Comparison of ENCODE assay signal across 24 cellular contexts in the genomic region with DNA sequence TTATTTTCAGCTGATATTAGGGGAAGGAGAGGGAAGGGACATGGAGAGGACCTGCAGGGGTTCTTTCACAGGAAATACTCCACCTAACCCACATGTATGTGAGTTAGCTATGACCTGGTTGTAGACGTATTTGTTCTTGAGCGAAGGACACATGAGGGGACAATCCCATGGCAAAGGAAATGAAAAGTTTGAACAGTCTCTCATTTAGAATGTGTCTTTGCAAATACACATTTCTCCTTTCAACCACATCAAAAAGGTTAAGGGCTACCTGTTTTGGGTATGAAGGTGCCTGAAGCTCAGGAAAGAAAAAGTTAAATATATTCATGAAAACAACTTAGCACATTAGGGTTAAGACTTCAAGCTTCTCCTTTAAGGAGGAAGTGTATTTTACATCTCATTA. TPM values are rescaled to one million over a fixed set of nuclear protein-coding genes. Genes with fewer than 3 reads are reported as not detected.
DNase-seq lines count a peak whose midpoint lies in the region; ATAC-seq, FAIRE-seq and TF ChIP-seq lines count a peak whose summit lies in the region.
"Had no signal": no experiment of that assay in that cellular context is flagged by ENCODE, and none has a peak within 500 bp of the region (broad histone marks: within the 10 kb centered on the region; RNA-seq: fewer than 3 reads in every experiment).

No MANE protein-coding gene starts in this region.

- H3K4me1 ChIP-seq in ACC112 (ENCODE audit: control insufficient read depth, insufficient read depth, low read length, unreplicated experiment) (peaks cover 24% of the 10 kb centered on the region), GM12878 (ENCODE audit: control insufficient read depth, insufficient read depth, low read length) (no peaks in the 10 kb centered on the region), OCI-LY7 (ENCODE audit: insufficient read depth, low read length, poor library complexity, severe bottlenecking) (no peaks in the 10 kb centered on the region)
- H3K4me1 ChIP-seq in naive thymus-derived CD4-positive, alpha-beta T cell (ENCODE audit: control insufficient read depth in 2 of 2, insufficient read depth in 2 of 2, low read length in 2 of 2) = no peaks in the 10 kb centered on the region
- H3K4me1 ChIP-seq: left ventricle myocardium inferior, SJCRH30 had no signal

- SMC1A ChIA-PET in GM12878 (lab: Charles Lee; ENCODE audit: uncharacterized antibody, unreplicated experiment) = interaction anchor here (1.4 kb wide), 1 partner anchor 11 kb away, joined by 3 read pairs; no protein-coding TSS in a partner anchor

- no peak for DNase-seq in GM12878 (ENCODE audit: low read depth, low spot score)
- DNase-seq in naive thymus-derived CD4-positive, alpha-beta T cell = no peak
- DNase-seq in germinal center (ENCODE audit: low spot score) = no peak
- no peak for DNase-seq in OCI-LY7 (ENCODE audit: low spot score)
- DNase-seq in stimulated activated effector memory CD8-positive, alpha-beta T cell treated with anti-CD3 and anti-CD28 coated beads, Interleukin-12 subunit alpha, Interleukin-12 subunit beta, amount 100 ng/mL, for 72 hours (ENCODE audit: low spot score in 2 of 2) = no peak
- DNase-seq: activated CD4-positive, CD25-positive, alpha-beta regulatory T cell treated with anti-CD3 and anti-CD28 coated beads, Interleukin-2, amount 50 U/mL, for 72 hours; activated CD8-positive, alpha-beta T cell treated with anti-CD3 and anti-CD28 coated beads, Interleukin-2, amount 10 ng/mL, durations not matched to agents 7 days and 5 days; activated effector memory CD4-positive, alpha-beta T cell treated with Interleukin-2 at 50 U/mL for 16 hours; activated naive CD8-positive, alpha-beta T cell treated with anti-CD3 and anti-CD28 coated beads for 36 hours; activated T-cell treated with anti-CD3 and anti-CD28 coated beads for 4 hours; heart right ventricle; left ventricle myocardium inferior; MM.1S; NCI-H1436; NCI-H82; SJCRH30; T-helper 1 cell had no signal

- H3K27me3 ChIP-seq in ACC112 (ENCODE audit: insufficient read depth, low read length) = no peaks in the 10 kb centered on the region
- no peaks in the 10 kb centered on the region; a peak in 1 of 4 replicates for H3K27me3 ChIP-seq in GM12878 (replicated peaks in 1 of 2; ENCODE audit: control insufficient read depth in 2 of 2, insufficient read depth in 2 of 2, low read length in 1 of 2)
- peaks cover 0 to 2% of the 10 kb centered on the region in 2 donors for H3K27me3 ChIP-seq in naive thymus-derived CD4-positive, alpha-beta T cell (ENCODE audit: control insufficient read depth in 2 of 2, insufficient read depth in 2 of 2, low read length in 2 of 2)
- H3K27me3 ChIP-seq: heart right ventricle, SJCRH30 had no signal

- H3K4me3 ChIP-seq in ACC112 (ENCODE audit: low read depth, low read length) (no peak overlapping the region; the same call in 1 of the 2 replicates), GM12878 (no peak overlapping the region), OCI-LY7 (ENCODE audit: low read depth, low read length, poor library complexity, severe bottlenecking) (no peak overlapping the region)
- H3K4me3 ChIP-seq in naive thymus-derived CD4-positive, alpha-beta T cell (ENCODE audit: low read length) = no peak overlapping the region
- H3K4me3 ChIP-seq: heart right ventricle, K562, left ventricle myocardium inferior, SJCRH30 had no signal

- H3K4me2 ChIP-seq in GM12878 (ENCODE audit: control insufficient read depth, insufficient read depth) = no peak overlapping the region
- no peak overlapping the region for H3K4me2 ChIP-seq in OCI-LY7 (ENCODE audit: low read length)

- no peak for FAIRE-seq in GM12878 (lab: Jason Lieb, UNC)
- FAIRE-seq: endothelial cell of umbilical vein, K562 had no signal

- CTCF ChIA-PET in GM12878 (lab: Yijun Ruan, JAX) (interaction anchor here (1.0 kb wide), 1 partner anchor 78 kb away, joined by 4 read pairs; no protein-coding TSS in a partner anchor), OCI-LY7 (lab: Charles Lee; ENCODE audit: unreplicated experiment) (interaction anchor here (0.9 kb wide), 1 partner anchor 15 kb away, joined by 3 read pairs; no protein-coding TSS in a partner anchor)
- CTCF ChIA-PET in naive thymus-derived CD4-positive, alpha-beta T cell (lab: Charles Lee) = no interaction called here

- H2AFZ ChIP-seq in ACC112 (ENCODE audit: low read length, unreplicated experiment) (no peak overlapping the region), GM12878 (ENCODE audit: control insufficient read depth, low read depth, low read length) (no peak overlapping the region), OCI-LY7 (ENCODE audit: low read length) (no peak overlapping the region)

- POLR2A ChIA-PET in GM12878 (lab: Charles Lee) = no interaction called here
- POLR2A ChIA-PET in naive thymus-derived CD4-positive, alpha-beta T cell (lab: Charles Lee) = no interaction called here
- POLR2A ChIA-PET in OCI-LY7 (lab: Charles Lee) = interaction anchor here (1.3 to 1.5 kb wide), 2 partner anchors 11 to 13 kb away, joined by 4 to 6 read pairs; no protein-coding TSS in a partner anchor

- no peak for TF ChIP-seq POLR2A in GM12878 (IDR thresholded peaks at IDR 0.05; ENCODE audit: low read depth, low read length)

- H3K9me3 ChIP-seq in GM12878 (replicated peaks; ENCODE audit: control insufficient read depth, insufficient read depth, low read length) = no peaks in the 10 kb centered on the region
- no peaks in the 10 kb centered on the region for H3K9me3 ChIP-seq in naive thymus-derived CD4-positive, alpha-beta T cell (ENCODE audit: control insufficient read depth in 2 of 3, low read length in 3 of 3)
- H3K9me3 ChIP-seq in OCI-LY7 (ENCODE audit: low read length) = no peaks in the 10 kb centered on the region
- H3K9me3 ChIP-seq: heart right ventricle, left ventricle myocardium inferior, SJCRH30 had no signal

- H3K9me2 ChIP-seq in OCI-LY7 (ENCODE audit: insufficient read depth, low read length) = no peaks in the 10 kb centered on the region

- H4K20me1 ChIP-seq in GM12878 (ENCODE audit: control insufficient read depth, insufficient read depth) (no peaks in the 10 kb centered on the region), OCI-LY7 (ENCODE audit: insufficient read depth, low read length) (no peaks in the 10 kb centered on the region)

- RAD21 ChIA-PET in GM12878 (lab: Charles Lee; ENCODE audit: unreplicated experiment) = no interaction called here

- intact Hi-C loops in GM12878 (cut with micrococcal nuclease; ENCODE audit: unreplicated experiment) = no loop called here
- intact Hi-C loops in naive thymus-derived CD4-positive, alpha-beta T cell (cut with micrococcal nuclease) = no loop called here
- intact Hi-C loops in OCI-LY7 (cut with micrococcal nuclease; ENCODE audit: unreplicated experiment) = no loop called here

- TF ChIP-seq CTCF in GM12878 (IDR thresholded peaks at IDR 0.05 in 2 of 3, conservative IDR thresholded peaks at IDR 0.05 in 1 of 3; ENCODE audit: control insufficient read depth in 2 of 3, extremely low read depth in 1 of 3, insufficient read depth in 1 of 3, low read depth in 3 of 3, low read length in 3 of 3) = no peak
- TF ChIP-seq CTCF in OCI-LY7 (conservative IDR thresholded peaks at IDR 0.05; ENCODE audit: low read length) = no peak

- no peak for TF ChIP-seq EP300 in GM12878 (IDR thresholded peaks at IDR 0.05; ENCODE audit: borderline replicate concordance in 1 of 2, control insufficient read depth in 1 of 2, low read depth in 2 of 2, low read length in 2 of 2)

- ATAC-seq in HG02610 (IDR thresholded peaks at IDR 0.05; ENCODE audit: unreplicated experiment) (peak; percentile 74), GM12878 (no peak; the same call in 2 of the 3 replicates), GM21737 (IDR thresholded peaks at IDR 0.05; ENCODE audit: unreplicated experiment) (no peak)
- peak; percentile 40 for ATAC-seq in naive thymus-derived CD4-positive, alpha-beta T cell
- no peak for ATAC-seq in stimulated activated effector memory CD8-positive, alpha-beta T cell treated with anti-CD3 and anti-CD28 coated beads, Interleukin-12 subunit alpha, Interleukin-12 subunit beta, amount 100 ng/mL, for 72 hours
- ATAC-seq: activated CD8-positive, alpha-beta T cell treated with anti-CD3 and anti-CD28 coated beads, Interleukin-2, amount 10 ng/mL, durations not matched to agents 7 days and 5 days; heart right ventricle; K562 had no signal

- peaks cover 0 to 3% (median 0%) of the 10 kb centered on the region in 11 donors for H3K9me3 Mint-ChIP-seq in naive thymus-derived CD4-positive, alpha-beta T cell
- no peaks in the 10 kb centered on the region for H3K9me3 Mint-ChIP-seq in stimulated activated effector memory CD8-positive, alpha-beta T cell treated with anti-CD3 and anti-CD28 coated beads, Interleukin-12 subunit alpha, Interleukin-12 subunit beta, amount 100 ng/mL, for 72 hours
- H3K9me3 Mint-ChIP-seq: activated naive CD8-positive, alpha-beta T cell treated with anti-CD3 and anti-CD28 coated beads for 36 hours; central memory CD8-positive, alpha-beta T cell; neural crest cell had no signal

- no peak for TF ChIP-seq RAD21 in GM12878 (IDR thresholded peaks at IDR 0.05; ENCODE audit: insufficient read depth, low read depth, low read length)

- H3K79me2 ChIP-seq in ACC112 (ENCODE audit: control insufficient read depth, insufficient read depth, low read length, unreplicated experiment) (peaks cover 39% of the 10 kb centered on the region), GM12878 (ENCODE audit: control insufficient read depth, insufficient read depth, low read length) (no peaks in the 10 kb centered on the region), OCI-LY7 (ENCODE audit: insufficient read depth, low read depth, low read length) (no peaks in the 10 kb centered on the region)

- no TSS peak for BruUV-seq in GM12878 (replicated peaks; lab: Mats Ljungman, UMichigan)
- BruUV-seq in OCI-LY7 (replicated peaks; lab: Mats Ljungman, UMichigan) = no TSS peak

- H3K4me3 Mint-ChIP-seq in naive thymus-derived CD4-positive, alpha-beta T cell = no peak overlapping the region
- no peak overlapping the region for H3K4me3 Mint-ChIP-seq in stimulated activated effector memory CD8-positive, alpha-beta T cell treated with anti-CD3 and anti-CD28 coated beads, Interleukin-12 subunit alpha, Interleukin-12 subunit beta, amount 100 ng/mL, for 72 hours
- H3K4me3 Mint-ChIP-seq: activated CD8-positive, alpha-beta T cell treated with anti-CD3 and anti-CD28 coated beads, Interleukin-2, amount 10 ng/mL, durations not matched to agents 7 days and 5 days; activated naive CD8-positive, alpha-beta T cell treated with anti-CD3 and anti-CD28 coated beads for 36 hours; central memory CD8-positive, alpha-beta T cell; neural crest cell had no signal

- no peak overlapping the region for H3K27ac Mint-ChIP-seq in naive thymus-derived CD4-positive, alpha-beta T cell
- H3K27ac Mint-ChIP-seq in stimulated activated effector memory CD8-positive, alpha-beta T cell treated with anti-CD3 and anti-CD28 coated beads, Interleukin-12 subunit alpha, Interleukin-12 subunit beta, amount 100 ng/mL, for 72 hours = no peak overlapping the region
- H3K27ac Mint-ChIP-seq: activated CD8-positive, alpha-beta T cell treated with anti-CD3 and anti-CD28 coated beads, Interleukin-2, amount 10 ng/mL, durations not matched to agents 7 days and 5 days; activated naive CD8-positive, alpha-beta T cell treated with anti-CD3 and anti-CD28 coated beads for 36 hours had no signal

- peak overlapping the region; percentile 48 for H3K27ac ChIP-seq in ACC112 (ENCODE audit: low read depth, low read length)
- H3K27ac ChIP-seq in GM12878 (ENCODE audit: control insufficient read depth, insufficient read depth) = no peak overlapping the region
- H3K27ac ChIP-seq in naive thymus-derived CD4-positive, alpha-beta T cell (ENCODE audit: low read depth, low read length) = no peak overlapping the region
- no peak overlapping the region for H3K27ac ChIP-seq in OCI-LY7 (ENCODE audit: low read depth, low read length, poor library complexity, severe bottlenecking)
- H3K27ac ChIP-seq: left ventricle myocardium inferior, SJCRH30 had no signal

- H3K36me3 Mint-ChIP-seq in naive thymus-derived CD4-positive, alpha-beta T cell = peaks cover 0 to 10% (median 2%) of the 10 kb centered on the region in 5 donors
- H3K36me3 Mint-ChIP-seq in stimulated activated effector memory CD8-positive, alpha-beta T cell treated with anti-CD3 and anti-CD28 coated beads, Interleukin-12 subunit alpha, Interleukin-12 subunit beta, amount 100 ng/mL, for 72 hours = no peaks in the 10 kb centered on the region
- H3K36me3 Mint-ChIP-seq: activated naive CD8-positive, alpha-beta T cell treated with anti-CD3 and anti-CD28 coated beads for 36 hours had no signal

- H3K9ac ChIP-seq in GM12878 (ENCODE audit: control insufficient read depth, insufficient read depth, low read length) = no peak overlapping the region

- H3K36me3 ChIP-seq in ACC112 (ENCODE audit: insufficient read depth, low read length) = peaks cover 48% of the 10 kb centered on the region
- H3K36me3 ChIP-seq in GM12878 (ENCODE audit: control insufficient read depth in 2 of 2, insufficient read depth in 2 of 2, low read length in 1 of 2) = no peaks in the 10 kb centered on the region
- H3K36me3 ChIP-seq in naive thymus-derived CD4-positive, alpha-beta T cell (ENCODE audit: control insufficient read depth in 2 of 3, insufficient read depth in 3 of 3, low read length in 3 of 3) = no peaks in the 10 kb centered on the region
- H3K36me3 ChIP-seq in OCI-LY7 (ENCODE audit: insufficient read depth, low read length) = no peaks in the 10 kb centered on the region
- H3K36me3 ChIP-seq: left ventricle myocardium inferior, SJCRH30 had no signal

- H3K4me1 Mint-ChIP-seq in naive thymus-derived CD4-positive, alpha-beta T cell = peaks cover 0 to 4% (median 0%) of the 10 kb centered on the region in 7 donors
- H3K4me1 Mint-ChIP-seq in stimulated activated effector memory CD8-positive, alpha-beta T cell treated with anti-CD3 and anti-CD28 coated beads, Interleukin-12 subunit alpha, Interleukin-12 subunit beta, amount 100 ng/mL, for 72 hours = no peaks in the 10 kb centered on the region
- H3K4me1 Mint-ChIP-seq: central memory CD8-positive, alpha-beta T cell; neural crest cell had no signal

- WGBS in GM12878 (ENCODE audit: insufficient coverage, insufficient replicate concordance, low lambda C conversion rate, missing lambda C conversion rate) = 0% methylated on average over 2 of the region's 2 CpGs

- in situ Hi-C loops in GM12878 (cut with MboI) = no loop called here

- H3K27me3 Mint-ChIP-seq in naive thymus-derived CD4-positive, alpha-beta T cell = peaks cover 32 to 54% (median 35%) of the 10 kb centered on the region in 5 donors

RNA-seq across cellular contexts. Expression of gene PYGL, which starts 7.4 kb away (rescaled TPM):
- total RNA-seq in GM12878 (2013; cell fraction: nucleolus; rRNA removed) = 0.39 TPM in 1 of 2 replicates, not detected in the other
- total RNA-seq in GM12878 (2014; rRNA removed) (1.3 and 1.4 TPM in 2 replicates), GM12878 (2014; rRNA removed; fragmentation: Illumina TruSeq; extraction: Trizol) (0.55 and 0.76 TPM in 2 replicates), GM12878 (2021) (1.1 and 1.4 TPM in 2 replicates), OCI-LY7 (2022) (2.6 and 3.3 TPM in 2 replicates)
- 0.35 TPM for polyA plus RNA-seq in GM12878 (2011; ENCODE audit: low read depth)
- polyA plus RNA-seq in GM12878 (2011; rRNA removed) (0.05 and 0.09 TPM in 2 replicates), GM12878 (2014; fragmentation: Illumina TruSeq; extraction: Trizol) (0.66 and 2.0 TPM in 2 replicates), GM12878 (2014; fragmentation: Nextera tagmentation; extraction: Ambion mirVana) (under 1 TPM; 0.43 to 0.88 TPM), GM12878 (2014; rRNA removed) (0.48 and 0.59 TPM in 2 replicates), GM12878 (2016; fragmentation: Nextera tagmentation; extraction: Ambion mirVana) (1 to 10 TPM in 1 of 2 experiments, under 1 TPM in 1; 0.82 to 1.3 TPM)
- 0.03 and 0.05 TPM in 2 replicates for polyA plus RNA-seq in GM12878 (2011; cell fraction: cytosol; rRNA removed)
- polyA plus RNA-seq in GM12878 (2011; cell fraction: nucleus; rRNA removed) = 0.03 TPM in 1 of 2 replicates, not detected in the other
- 0.66 and 1.2 TPM in 2 replicates for polyA plus RNA-seq in GM12878 (2012)
- polyA minus RNA-seq in GM12878 (2011; rRNA and poly(A)+ RNA removed) = not detected in 2 replicates
- polyA minus RNA-seq in GM12878 (2011; cell fraction: cytosol; rRNA and poly(A)+ RNA removed) = 0.62 TPM in 1 of 2 replicates, not detected in the other
- not detected in 2 replicates for polyA minus RNA-seq in GM12878 (2011; cell fraction: nucleus; rRNA and poly(A)+ RNA removed)
- total RNA-seq in naive thymus-derived CD4-positive, alpha-beta T cell = 10 to 100 TPM in 1 of 5 experiments, 1 to 10 TPM in 3, not detected in 1; 1.0 to 45.9 (median 2.9) TPM
- under 1 TPM in 1 of 2 donors, not detected in 1; 0.07 TPM for polyA plus RNA-seq in naive thymus-derived CD4-positive, alpha-beta T cell
- total RNA-seq in OCI-LY7 (2014; rRNA removed; shearing (Covaris generic)) = 2.8 and 12.2 TPM in 2 replicates
- total RNA-seq: activated CD8-positive, alpha-beta T cell treated with anti-CD3 and anti-CD28 coated beads, Interleukin-2, amount 10 ng/mL, durations not matched to agents 7 days and 5 days had no signal

Comparison
In these comparisons a context has a peak if more than half of its experiments do, and no peak if none do; other contexts are left out.
1. ATAC-seq: peak in HG02610 (single experiment) and naive thymus-derived CD4-positive, alpha-beta T cell (single experiment); none in GM12878 (single experiment), GM21737 (single experiment) and stimulated activated effector memory CD8-positive, alpha-beta T cell treated with anti-CD3 and anti-CD28 coated beads, Interleukin-12 subunit alpha, Interleukin-12 subunit beta, amount 100 ng/mL, for 72 hours (single experiment).